ENCODE assay signal across 1 cellular context in the genomic region with DNA sequence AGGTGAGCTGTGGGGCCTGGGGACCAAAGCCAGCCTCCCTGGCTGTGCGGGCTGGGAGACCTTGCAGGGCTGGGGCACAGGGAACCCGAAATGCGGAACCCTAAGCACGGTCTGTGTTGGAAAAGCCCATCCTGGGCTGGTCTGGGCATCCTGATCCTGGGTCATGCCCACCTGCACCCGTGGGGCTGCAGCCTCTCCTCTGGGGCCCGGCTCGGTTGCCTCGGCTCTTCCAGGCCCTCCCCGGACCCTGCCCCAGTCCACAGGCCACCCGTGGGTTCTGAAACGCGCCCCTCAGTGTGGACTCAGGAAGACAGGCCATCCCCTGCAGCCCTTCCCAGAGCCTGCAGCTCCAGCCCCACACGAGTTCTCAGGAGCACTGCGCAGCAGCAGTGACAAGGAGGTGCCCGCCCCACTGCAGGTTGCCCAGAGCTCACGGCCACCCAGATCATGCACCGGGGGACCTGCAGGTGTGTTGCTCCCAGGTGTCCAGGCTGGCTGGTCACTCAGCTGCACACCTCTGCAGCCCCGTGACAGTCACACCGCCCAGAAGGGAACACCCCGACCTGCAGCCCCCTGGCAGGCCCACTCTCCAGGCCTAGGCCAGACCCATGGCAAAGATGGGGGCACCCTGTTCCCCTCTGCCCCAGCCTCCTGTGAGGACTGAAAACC.
TF ChIP-seq lines count a peak whose summit lies in the region.

No MANE protein-coding gene starts in this region.

TF ChIP-seq in HepG2, 621 proteins besides CTCF, POLR2A, EP300 and RAD21:
- peak; percentile 57 for TF ChIP-seq AGO2 (optimal IDR thresholded peaks at IDR 0.05; ENCODE audit: low read depth, low read length)
- TF ChIP-seq WIZ (CRISPR knock-in tag; IDR thresholded peaks at IDR 0.05), result no peak
- TF ChIP-seq ZNF124 (CRISPR knock-in tag; IDR thresholded peaks at IDR 0.05), result no peak
